9 cellular contexts compared by ENCODE assay signal in genomic region chr20:46811328-46812084, GRCh38.
DNase-seq lines count a peak whose midpoint lies in the region; ATAC-seq, FAIRE-seq and TF ChIP-seq lines count a peak whose summit lies in the region.
"Had no signal": no experiment of that assay in that cellular context is flagged by ENCODE, and none has a peak within 500 bp of the region (broad histone marks: within the 10 kb centered on the region; RNA-seq: fewer than 3 reads in every experiment).

No MANE protein-coding gene starts in this region.

- peak overlapping the region; percentile 56 for H3K4me3 ChIP-seq in SJCRH30
- no peak overlapping the region for H3K4me3 ChIP-seq in mucosa of descending colon

- peak overlapping the region; percentile 93 for H3K27ac ChIP-seq in SJCRH30

- no peak for TF ChIP-seq POLR2A in GM12891 (IDR thresholded peaks at IDR 0.05; ENCODE audit: low read depth, low read length)

- intact Hi-C loops in mucosa of descending colon (cut with DNase I, micrococcal nuclease) = no loop called here
- intact Hi-C loops in posterior vena cava (cut with DNase I) = no loop called here

- no peak for FAIRE-seq in GM12891 (lab: Jason Lieb, UNC)

- DNase-seq in COR-L47 (lab: John Stamatoyannopoulos, UW) (peak; percentile 94), NCI-H1436 treated with DMSO at 0.1 percent for 48 hours (lab: John Stamatoyannopoulos, UW) (peak; percentile 71), SJCRH30 (peak; percentile 98 to 99), mucosa of descending colon (peak in 2 of 3 donors; percentile 54 to 63), GM12891 (ENCODE audit: insufficient read length, low spot score) (no peak), posterior vena cava (ENCODE audit: low spot score) (no peak)
- DNase-seq: naive B cell had no signal

- peak; percentile 76 for ATAC-seq in mucosa of descending colon
- ATAC-seq in GM18867 (IDR thresholded peaks at IDR 0.05; ENCODE audit: unreplicated experiment) = no peak
- no peak for ATAC-seq in HG03045 (IDR thresholded peaks at IDR 0.05; ENCODE audit: unreplicated experiment)

- no peak for TF ChIP-seq CTCF in mucosa of descending colon (IDR thresholded peaks at IDR 0.05)

- H3K4me1 ChIP-seq in SJCRH30 (peaks cover 44% of the 10 kb centered on the region), mucosa of descending colon (ENCODE audit: low read depth) (peaks cover 8% of the 10 kb centered on the region)

- H3K27me3 ChIP-seq in SJCRH30 = no peaks in the 10 kb centered on the region

- H3K36me3 ChIP-seq in SJCRH30 (no peaks in the 10 kb centered on the region), mucosa of descending colon (ENCODE audit: low read depth) (no peaks in the 10 kb centered on the region)

- H3K9me3 ChIP-seq in SJCRH30 (replicated peaks) = no peaks in the 10 kb centered on the region
- no peaks in the 10 kb centered on the region for H3K9me3 ChIP-seq in mucosa of descending colon

TF ChIP-seq in GM12891, 5 proteins besides CTCF, POLR2A, EP300 and RAD21:
- TF ChIP-seq PAX5 (IDR thresholded peaks at IDR 0.05; ENCODE audit: insufficient read depth, low read length, severe bottlenecking) (no peak), SPI1 (IDR thresholded peaks at IDR 0.05; ENCODE audit: low read depth, low read length) (no peak)

Comparison
In these comparisons a context has a peak if more than half of its experiments do, and no peak if none do; other contexts are left out.
1. DNase-seq: peak in COR-L47 (single experiment), NCI-H1436 treated with DMSO at 0.1 percent for 48 hours (single experiment), SJCRH30 (2 of 2) and mucosa of descending colon (2 of 3); none in GM12891 (single experiment) and posterior vena cava (single experiment).